ENCODE assay signal across 23 cellular contexts in genomic region chr18:74395006-74395405, GRCh38.
"Had no signal": no experiment of that assay in that cellular context is flagged by ENCODE, and none has a peak within 500 bp of the region (broad histone marks: within the 10 kb centered on the region; RNA-seq: fewer than 3 reads in every experiment).

No MANE protein-coding gene starts in this region.

- H3K27ac ChIP-seq: dorsolateral prefrontal cortex, epithelial cell of prostate, esophagus squamous epithelium, gastrocnemius medialis, left lung, lower lobe of right lung had no signal

- H3K4me3 Mint-ChIP-seq: mesothelial cell of epicardium, naive B cell had no signal

- H3K9me3 ChIP-seq: esophagus squamous epithelium, gastrocnemius medialis, heart right ventricle, left lung, lower lobe of right lung, mucosa of descending colon had no signal

- H3K27ac Mint-ChIP-seq: mesothelial cell of epicardium had no signal

- DNase-seq: dermis blood vessel endothelial cell; dorsolateral prefrontal cortex; effector CD4-positive, alpha-beta T cell; effector memory CD4-positive, alpha-beta T cell; erythroblast; esophagus squamous epithelium; foreskin fibroblast; foreskin melanocyte; gastrocnemius medialis; glutamatergic neuron; head of caudate nucleus; heart right ventricle; hippocampal formation; left cardiac atrium; left lung; left ventricle myocardium superior; lower lobe of right lung; mesenchymal stem cell; mucosa of descending colon; naive B cell had no signal

- H3K9me3 Mint-ChIP-seq: mesothelial cell of epicardium, naive B cell had no signal

- H3K36me3 ChIP-seq: esophagus squamous epithelium, gastrocnemius medialis, heart right ventricle, left lung, lower lobe of right lung had no signal

- H3K27me3 ChIP-seq: gastrocnemius medialis, heart right ventricle, left lung had no signal

- H3K4me1 ChIP-seq: esophagus squamous epithelium had no signal

- H3K4me3 ChIP-seq: dorsolateral prefrontal cortex, esophagus squamous epithelium, gastrocnemius medialis, heart right ventricle, left lung, lower lobe of right lung, mucosa of descending colon had no signal

- H3K36me3 Mint-ChIP-seq: mesothelial cell of epicardium, naive B cell had no signal

- ATAC-seq: esophagus mucosa, gastrocnemius medialis, left ventricle myocardium superior, mucosa of descending colon had no signal
